ENCODE assay signal across 9 cellular contexts in genomic region chr10:62806246-62806645, GRCh38. TPM values are rescaled to one million over a fixed set of nuclear protein-coding genes. Genes with fewer than 3 reads are reported as not detected.
A peak's percentile ranks its signal among the peaks of the same experiment; 100 is the strongest.
DNase-seq lines count a peak whose midpoint lies in the region; ATAC-seq and TF ChIP-seq lines count a peak whose summit lies in the region.
"Had no signal": no experiment of that assay in that cellular context is flagged by ENCODE, and none has a peak within 500 bp of the region (broad histone marks: within the 10 kb centered on the region; RNA-seq: fewer than 3 reads in every experiment).

No MANE protein-coding gene starts in this region.

- no peaks in the 10 kb centered on the region for H3K27me3 ChIP-seq in CD4-positive, alpha-beta memory T cell (ENCODE audit: insufficient read depth, low read length)
- H3K27me3 ChIP-seq in Loucy (ENCODE audit: insufficient read depth, low read length, poor library complexity, severe bottlenecking) = peaks cover 10% of the 10 kb centered on the region
- no peaks in the 10 kb centered on the region for H3K27me3 ChIP-seq in colonic mucosa

- peak overlapping the region; percentile 85 for H3K9ac ChIP-seq in Loucy (ENCODE audit: low read depth, low read length, poor library complexity, severe bottlenecking)
- no peak overlapping the region for H3K9ac ChIP-seq in colonic mucosa (ENCODE audit: low read depth in 2 of 2, low read length in 2 of 2)

- CTCF ChIA-PET in CD4-positive, alpha-beta memory T cell (lab: Charles Lee; ENCODE audit: partially characterized antibody) = interaction anchor here (0.8 to 4.5 kb wide), 5 partner anchors 12 to 196 kb away, joined by 3 to 43 read pairs (median 3); partner anchors contain the start of gene EGR2

- peak overlapping the region; percentile 47 to 96 (median 75) for H3K27ac Mint-ChIP-seq in CD4-positive, alpha-beta memory T cell
- H3K27ac Mint-ChIP-seq in nephron = peak overlapping the region; percentile 61 to 98 (median 63)

- intact Hi-C loops in CD4-positive, alpha-beta memory T cell (cut with micrococcal nuclease) = no loop called here
- intact Hi-C loops in colonic mucosa (cut with DNase I) = no loop called here

- H3K27me3 Mint-ChIP-seq in CD4-positive, alpha-beta memory T cell = no peaks in the 10 kb centered on the region
- H3K27me3 Mint-ChIP-seq in nephron (ENCODE audit: low read depth) = peaks cover 3% of the 10 kb centered on the region

- TF ChIP-seq CTCF in Loucy (conservative IDR thresholded peaks at IDR 0.05; ENCODE audit: low read length) (no peak), colonic mucosa (IDR thresholded peaks at IDR 0.05) (no peak), nephron (IDR thresholded peaks at IDR 0.05; ENCODE audit: unreplicated experiment in 3 of 3) (no peak)

- H3K79me2 ChIP-seq in Loucy (ENCODE audit: insufficient read depth, low read length) = peaks cover 42% of the 10 kb centered on the region

- ATAC-seq in HG03039 (IDR thresholded peaks at IDR 0.05; ENCODE audit: unreplicated experiment) = no peak
- ATAC-seq in HG03159 (IDR thresholded peaks at IDR 0.05; ENCODE audit: unreplicated experiment) = no peak
- ATAC-seq in GM18861 (IDR thresholded peaks at IDR 0.05; ENCODE audit: unreplicated experiment) = no peak

- DNase-seq in CD4-positive, alpha-beta memory T cell = no peak
- no peak for DNase-seq in colonic mucosa
- no peak for DNase-seq in SW480 (ENCODE audit: low spot score)
- DNase-seq: NCI-H2107 had no signal

- H3K4me1 ChIP-seq in CD4-positive, alpha-beta memory T cell (ENCODE audit: insufficient read depth, low read length) = peaks cover 41% of the 10 kb centered on the region
- H3K4me1 ChIP-seq in Loucy (ENCODE audit: insufficient read depth, low read length, poor library complexity, severe bottlenecking) = peaks cover 35% of the 10 kb centered on the region
- peaks cover 13% of the 10 kb centered on the region for H3K4me1 ChIP-seq in colonic mucosa

- no peak overlapping the region for H3K27ac ChIP-seq in CD4-positive, alpha-beta memory T cell (ENCODE audit: low read depth, low read length)
- H3K27ac ChIP-seq in colonic mucosa = no peak overlapping the region

- H3K4me2 ChIP-seq in Loucy (ENCODE audit: low read depth, low read length, poor library complexity, severe bottlenecking) = peak overlapping the region; percentile 98

- H3F3A ChIP-seq in Loucy (ENCODE audit: low read depth) = no peaks in the 10 kb centered on the region

- H3K9me2 ChIP-seq in Loucy (replicated peaks; ENCODE audit: low read depth, low read length) = no peaks in the 10 kb centered on the region

- POLR2A ChIA-PET in CD4-positive, alpha-beta memory T cell (lab: Charles Lee; ENCODE audit: partially characterized antibody) = interaction anchor here (2.9 to 6.7 kb wide), 4 partner anchors 10 to 169 kb away, joined by 26 to 109 read pairs (median 31); partner anchors contain the start of gene EGR2

- peaks cover 13 to 25% of the 10 kb centered on the region in 2 donors for H3K36me3 Mint-ChIP-seq in CD4-positive, alpha-beta memory T cell
- peaks cover 14% of the 10 kb centered on the region for H3K36me3 Mint-ChIP-seq in nephron (ENCODE audit: low read depth)

- no peak overlapping the region for H3K4me3 ChIP-seq in CD4-positive, alpha-beta memory T cell (ENCODE audit: low read length in 2 of 2)
- peak overlapping the region; percentile 82 for H3K4me3 ChIP-seq in Loucy (ENCODE audit: low read length, poor library complexity, severe bottlenecking)
- peak overlapping the region; percentile 95 for H3K4me3 ChIP-seq in colonic mucosa

- H3K9me3 Mint-ChIP-seq in CD4-positive, alpha-beta memory T cell = no peaks in the 10 kb centered on the region
- no peaks in the 10 kb centered on the region for H3K9me3 Mint-ChIP-seq in nephron

- peak overlapping the region; percentile 77 to 96 (median 91) for H3K4me3 Mint-ChIP-seq in CD4-positive, alpha-beta memory T cell
- peak overlapping the region; percentile 91 to 94 (median 94) for H3K4me3 Mint-ChIP-seq in nephron

- H3K36me3 ChIP-seq in CD4-positive, alpha-beta memory T cell (ENCODE audit: insufficient read depth, low read length) = no peaks in the 10 kb centered on the region
- H3K36me3 ChIP-seq in Loucy (ENCODE audit: insufficient read depth, low read length) (no peaks in the 10 kb centered on the region), colonic mucosa (no peaks in the 10 kb centered on the region)

- peaks cover 27 to 55% (median 39%) of the 10 kb centered on the region in 4 donors for H3K4me1 Mint-ChIP-seq in CD4-positive, alpha-beta memory T cell
- peaks cover 38% of the 10 kb centered on the region for H3K4me1 Mint-ChIP-seq in nephron

- H4K20me1 ChIP-seq in Loucy (ENCODE audit: insufficient read depth, low read length, poor library complexity, severe bottlenecking) = peaks cover 51% of the 10 kb centered on the region

- H2AFZ ChIP-seq in Loucy (ENCODE audit: low read length) = no peak overlapping the region

- H3K9me3 ChIP-seq in CD4-positive, alpha-beta memory T cell (ENCODE audit: control insufficient read depth in 1 of 2, low read length in 2 of 2) = no peaks in the 10 kb centered on the region
- H3K9me3 ChIP-seq in Loucy (ENCODE audit: insufficient read depth, low read depth, low read length) (no peaks in the 10 kb centered on the region), colonic mucosa (no peaks in the 10 kb centered on the region)

RNA-seq across cellular contexts. Expression of gene ADO, which starts 1.7 kb away (rescaled TPM):
- 10 to 100 TPM; 18.6 to 19.1 TPM for total RNA-seq in CD4-positive, alpha-beta memory T cell
- 1 to 10 TPM in 1 of 2 donors, under 1 TPM in 1; 1.00 to 4.7 TPM for polyA plus RNA-seq in CD4-positive, alpha-beta memory T cell
- total RNA-seq in colonic mucosa = 10 to 100 TPM; 13.5 to 15.5 TPM

RNA-seq across cellular contexts. Expression of gene EGR2, which starts 9.9 kb away (rescaled TPM):
- 1 to 10 TPM; 2.0 to 2.2 TPM for total RNA-seq in CD4-positive, alpha-beta memory T cell
- under 1 TPM in 1 of 2 donors, not detected in 1; 0.22 TPM for polyA plus RNA-seq in CD4-positive, alpha-beta memory T cell
- 1 to 10 TPM in 1 of 2 donors, under 1 TPM in 1; 0.20 to 8.2 TPM for total RNA-seq in colonic mucosa

Comparison
In these comparisons a context has a peak if more than half of its experiments do, and no peak if none do; other contexts are left out.
1. H3K4me3 ChIP-seq: peak in Loucy (single experiment) and colonic mucosa (single experiment); none in CD4-positive, alpha-beta memory T cell (0 of 2).